Comparison of ENCODE assay signal across 8 cellular contexts in the genomic region with DNA sequence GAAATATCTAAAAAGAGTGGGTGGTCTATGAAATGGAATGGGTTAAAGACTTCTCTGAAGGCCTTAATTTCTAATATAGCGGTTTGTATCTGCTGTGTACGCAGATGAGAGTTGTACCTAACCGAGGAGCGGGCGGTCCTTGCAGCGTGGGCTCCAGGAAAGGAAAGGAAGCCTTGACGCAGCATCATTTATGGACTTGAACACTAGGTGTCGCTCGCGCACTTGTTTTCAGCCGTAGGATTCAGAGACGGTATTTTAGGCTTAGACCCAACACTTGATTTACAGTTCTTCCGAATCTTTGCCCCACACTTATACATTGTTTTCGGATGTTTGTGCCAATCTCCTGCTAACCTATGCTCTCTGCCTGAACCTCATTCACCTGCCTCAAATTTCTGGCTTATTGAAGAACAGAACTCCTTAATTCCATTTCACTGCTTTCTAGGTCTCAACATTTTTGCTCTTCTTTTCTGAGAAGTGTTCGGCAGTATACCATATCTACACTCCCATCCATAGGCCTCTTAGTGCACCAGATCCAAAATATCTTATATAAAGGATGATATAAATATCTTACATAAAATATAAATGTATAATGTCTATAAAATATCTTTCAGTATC. TPM values are rescaled to one million over a fixed set of nuclear protein-coding genes. Genes with fewer than 3 reads are reported as not detected.
DNase-seq lines count a peak whose midpoint lies in the region; ATAC-seq, FAIRE-seq and TF ChIP-seq lines count a peak whose summit lies in the region.

No MANE protein-coding gene starts in this region.

- ATAC-seq in HG03342 (IDR thresholded peaks at IDR 0.05; ENCODE audit: unreplicated experiment) (peak; percentile 97), HepG2 (peak; percentile 94)

- POLR2A ChIA-PET in BJ (lab: Charles Lee): no interaction called here
- POLR2A ChIA-PET in HepG2 (lab: Yijun Ruan, JAX): no interaction called here

- in situ Hi-C loops in HepG2 (cut with HindIII; ENCODE audit: extremely low pct_ligation_motif_present, low pct_unique_long_range_greater_than_20kb): loop anchor here (25.0 kb wide), 2 partner anchors 124 to 699 kb away; no protein-coding TSS in a partner anchor

- peak; percentile 87 for FAIRE-seq in HepG2 (lab: Jason Lieb, UNC)

- no peak for TF ChIP-seq EP300 in HepG2 (IDR thresholded peaks at IDR 0.05; ENCODE audit: low read depth in 2 of 2, low read length in 2 of 2)
- no peak for TF ChIP-seq EP300 in HepG2 (CRISPR knock-in tag; IDR thresholded peaks at IDR 0.05; ENCODE audit: borderline replicate concordance)

- H3K27me3 Mint-ChIP-seq in chondrocyte (ENCODE audit: low read depth): peaks cover 24% of the 10 kb centered on the region

- H3K9me3 ChIP-seq in HepG2 (ENCODE audit: low read length): peaks cover 4% of the 10 kb centered on the region

- no peaks in the 10 kb centered on the region for H3K36me3 Mint-ChIP-seq in chondrocyte (ENCODE audit: low read depth)

- H3K27ac Mint-ChIP-seq in chondrocyte (ENCODE audit: unreplicated experiment): no peak overlapping the region

- CTCF ChIA-PET in BJ (lab: Yijun Ruan, JAX): interaction anchor here (1.4 kb wide), 2 partner anchors 16 to 32 kb away, joined by 4 read pairs; no protein-coding TSS in a partner anchor
- CTCF ChIA-PET in HepG2 (lab: Yijun Ruan, JAX; ENCODE audit: low intra/inter-chr PET ratio, low total read pairs): interaction anchor here (1.4 to 1.7 kb wide), 2 partner anchors 121 to 236 kb away, joined by 6 to 7 read pairs; no protein-coding TSS in a partner anchor

- H3K4me3 Mint-ChIP-seq in chondrocyte (ENCODE audit: unreplicated experiment): no peak overlapping the region

- no peak overlapping the region for H3K27ac ChIP-seq in HepG2 (ENCODE audit: extremely low read length, insufficient read depth, low read length)

- peaks cover 5% of the 10 kb centered on the region for H3K4me1 Mint-ChIP-seq in chondrocyte (ENCODE audit: low read depth)

- H3K9me3 Mint-ChIP-seq in chondrocyte (ENCODE audit: low read depth): no peaks in the 10 kb centered on the region

- H3K4me3 ChIP-seq in BJ (ENCODE audit: low read depth, low read length): no peak overlapping the region
- H3K4me3 ChIP-seq in HepG2 (replicated peaks in 1 of 3; ENCODE audit: insufficient read depth in 1 of 3, low read depth in 2 of 3, low read length in 3 of 3): no peak overlapping the region

- H3K36me3 ChIP-seq in BJ (ENCODE audit: control insufficient read depth, insufficient read depth, low read length): no peaks in the 10 kb centered on the region
- no peaks in the 10 kb centered on the region for H3K36me3 ChIP-seq in HepG2 (replicated peaks in 1 of 2; ENCODE audit: control insufficient read depth in 1 of 2, insufficient read depth in 2 of 2, low read length in 2 of 2)

- H3K4me2 ChIP-seq in HepG2 (ENCODE audit: low read depth, low read length): no peak overlapping the region

- H3K79me2 ChIP-seq in HepG2 (ENCODE audit: insufficient read depth, low read length): no peaks in the 10 kb centered on the region

- intact Hi-C loops in HepG2 (cut with micrococcal nuclease; ENCODE audit: unreplicated experiment): loop anchor here (1.0 to 5.0 kb wide), 2 partner anchors 121 to 1894 kb away; no protein-coding TSS in a partner anchor

- H3K4me1 ChIP-seq in HepG2 (ENCODE audit: insufficient read depth, low read length): no peaks in the 10 kb centered on the region

- TF ChIP-seq RAD21 in HepG2 (CRISPR knock-in tag; IDR thresholded peaks at IDR 0.05): no peak

- DNase-seq in BJ (ENCODE audit: low read depth): peak; percentile 8
- peak; percentile 55 for DNase-seq in GM19238 (ENCODE audit: insufficient read length, low spot score)
- peak; percentile 36 for DNase-seq in NCI-H446 treated with DMSO at 0.1 percent for 48 hours (lab: John Stamatoyannopoulos, UW)
- peak; percentile 40 for DNase-seq in activated CD4-positive, alpha-beta T cell treated with anti-CD3 and anti-CD28 coated beads for 1 hour
- DNase-seq in chondrocyte (ENCODE audit: low spot score): no peak
- DNase-seq in HepG2 (ENCODE audit: low spot score): peak; percentile 57
- peak; percentile 3 to 46 (median 6) for DNase-seq in stimulated activated CD4-positive, alpha-beta T cell treated with anti-CD3 and anti-CD28 coated beads, TNF-alpha, amount 100 ng/mL, for 1 hour (ENCODE audit: low read depth in 3 of 3, low spot score in 1 of 3)

- BruUV-seq in HepG2 (replicated peaks; lab: Mats Ljungman, UMichigan): no TSS peak

- TF ChIP-seq POLR2A in HepG2 (IDR thresholded peaks at IDR 0.05; ENCODE audit: insufficient read depth in 1 of 2, low read depth in 2 of 2, low read length in 2 of 2): no peak

- 6% methylated on average over 7 of the region's 15 CpGs for WGBS in HepG2 (ENCODE audit: low lambda C conversion rate)

- H3K9ac ChIP-seq in HepG2 (ENCODE audit: insufficient read depth, low read depth, low read length): no peak overlapping the region

- H3K27me3 ChIP-seq in BJ (ENCODE audit: control insufficient read depth, insufficient read depth, low read length) (no peaks in the 10 kb centered on the region), HepG2 (ENCODE audit: control insufficient read depth in 1 of 2, insufficient read depth in 2 of 2, low read length in 2 of 2) (no peaks in the 10 kb centered on the region)

- H2AFZ ChIP-seq in HepG2 (ENCODE audit: low read length): no peak overlapping the region

- H4K20me1 ChIP-seq in HepG2 (ENCODE audit: insufficient read depth, low read length): no peaks in the 10 kb centered on the region

- TF ChIP-seq CTCF in BJ (IDR thresholded peaks at IDR 0.05; ENCODE audit: insufficient read depth, low read depth, low read length): peak; percentile 83
- peak; percentile 92 for TF ChIP-seq CTCF in chondrocyte (IDR thresholded peaks at IDR 0.05)
- peak; percentile 89 for TF ChIP-seq CTCF in HepG2 (CRISPR knock-in tag; IDR thresholded peaks at IDR 0.05)

TF ChIP-seq in HepG2, 621 proteins besides CTCF, POLR2A, EP300 and RAD21:
- no peak for TF ChIP-seq ZNF746 (CRISPR knock-in tag; IDR thresholded peaks at IDR 0.05)
- peak; percentile 42 for TF ChIP-seq XRCC5 (optimal IDR thresholded peaks at IDR 0.05; ENCODE audit: low read length)
- TF ChIP-seq SRF (IDR thresholded peaks at IDR 0.05; ENCODE audit: low read depth, low read length): 0 out of 2 replicates have a peak, but pooled peaks have one; percentile 11
- no peak for TF ChIP-seq ZNF256 (CRISPR knock-in tag; conservative IDR thresholded peaks at IDR 0.05)
- no peak for TF ChIP-seq CREM (IDR thresholded peaks at IDR 0.05)
- TF ChIP-seq CREM (CRISPR knock-in tag; IDR thresholded peaks at IDR 0.05): no peak
- TF ChIP-seq ESRRA (CRISPR knock-in tag; IDR thresholded peaks at IDR 0.05; ENCODE audit: low read depth): no peak
- peak; percentile 83 for TF ChIP-seq STAG1 (CRISPR knock-in tag; IDR thresholded peaks at IDR 0.05)
- no peak for TF ChIP-seq ZNF138 (CRISPR knock-in tag; IDR thresholded peaks at IDR 0.05; ENCODE audit: low read depth)
- peak; percentile 60 for TF ChIP-seq SMC3 (IDR thresholded peaks at IDR 0.05; ENCODE audit: low read length)

RNA-seq across cellular contexts. Expression of a gene that starts 48.9 kb away (rescaled TPM):
- polyA plus RNA-seq in BJ (2011; rRNA removed) (7.8 and 9.7 TPM in 2 replicates), HepG2 (2011; rRNA removed) (9.1 and 10.2 TPM in 2 replicates)
- 1.2 and 1.3 TPM in 2 replicates for polyA minus RNA-seq in BJ (2011; rRNA and poly(A)+ RNA removed)
- total RNA-seq in chondrocyte (9.8 to 13.2 TPM (median 12.3 TPM) in 3 replicates), HepG2 (2016; rRNA removed; fragmentation: Illumina TruSeq; extraction: Trizol) (6.1 and 6.8 TPM in 2 replicates)
- 2.6 and 3.5 TPM in 2 replicates for total RNA-seq in HepG2 (2016; cell fraction: cytosol; rRNA removed; fragmentation: Illumina TruSeq; extraction: Trizol; ENCODE audit: low read depth)
- 5.8 and 6.3 TPM in 2 replicates for total RNA-seq in HepG2 (2016; cell fraction: insoluble cytoplasmic fraction; rRNA removed; fragmentation: Illumina TruSeq; extraction: Trizol)
- 6.1 and 7.1 TPM in 2 replicates for total RNA-seq in HepG2 (2016; cell fraction: membrane; rRNA removed; fragmentation: Illumina TruSeq; extraction: Trizol)
- total RNA-seq in HepG2 (2016; cell fraction: nucleus; rRNA removed; fragmentation: Illumina TruSeq; extraction: Trizol): 9.6 and 14.1 TPM in 2 replicates
- 2.0 and 3.2 TPM in 2 replicates for polyA plus RNA-seq in HepG2 (2011; cell fraction: cytosol; rRNA removed)
- polyA plus RNA-seq in HepG2 (2011; cell fraction: nucleus; rRNA removed): 17.7 and 24.1 TPM in 2 replicates
- polyA plus RNA-seq in HepG2 (2012): 4.3 TPM in 2 replicates
- 5.7 and 7.8 TPM in 2 replicates for polyA plus RNA-seq in HepG2 (2016; cell fraction: cytosol; fragmentation: Illumina TruSeq; extraction: Trizol; ENCODE audit: low read depth)
- polyA plus RNA-seq in HepG2 (2016; cell fraction: insoluble cytoplasmic fraction; fragmentation: Illumina TruSeq; extraction: Trizol; ENCODE audit: low read depth): 10.7 and 15.3 TPM in 2 replicates
- polyA plus RNA-seq in HepG2 (2016; cell fraction: membrane; fragmentation: Illumina TruSeq; extraction: Trizol; ENCODE audit: low read depth): 10.6 and 12.0 TPM in 2 replicates
- 22.4 and 25.6 TPM in 2 replicates for polyA plus RNA-seq in HepG2 (2016; cell fraction: nucleus; fragmentation: Illumina TruSeq; extraction: Trizol; ENCODE audit: insufficient read depth, low read depth)
- polyA minus RNA-seq in HepG2 (2011; rRNA and poly(A)+ RNA removed; ENCODE audit: low replicate concordance): 0.49 and 1.2 TPM in 2 replicates
- polyA minus RNA-seq in HepG2 (2011; cell fraction: cytosol; rRNA and poly(A)+ RNA removed): 0.69 and 0.97 TPM in 2 replicates
- 18.7 and 20.9 TPM in 2 replicates for polyA minus RNA-seq in HepG2 (2011; cell fraction: nucleus; rRNA and poly(A)+ RNA removed)
